Comparison of ENCODE assay signal across 19 cellular contexts in the genomic region with DNA sequence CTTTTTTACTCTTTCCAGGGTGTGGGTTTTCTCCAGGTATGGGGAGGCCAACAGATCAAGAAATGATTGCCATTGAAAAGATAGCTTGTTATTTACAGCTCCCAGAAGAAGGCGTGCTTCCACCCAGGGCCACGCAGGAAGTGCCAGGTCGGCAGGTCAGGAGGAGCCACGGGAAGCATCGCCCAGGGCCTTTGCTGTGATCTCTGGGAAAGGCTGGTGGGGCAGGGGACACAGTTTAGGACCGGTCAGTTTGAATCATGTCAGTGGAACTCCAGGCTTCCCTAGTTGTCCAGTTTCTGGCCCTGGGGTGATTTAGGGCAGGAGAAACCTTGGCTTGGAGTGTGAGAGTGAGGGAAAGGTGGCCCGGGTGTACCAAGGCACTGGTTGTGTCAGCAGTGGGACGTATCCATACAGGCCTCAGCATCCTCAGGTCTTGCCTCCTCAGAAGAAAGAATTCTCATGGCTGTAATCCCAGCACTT. TPM values are rescaled to one million over a fixed set of nuclear protein-coding genes. Genes with fewer than 3 reads are reported as not detected.
DNase-seq lines count a peak whose midpoint lies in the region; ATAC-seq and TF ChIP-seq lines count a peak whose summit lies in the region.
"Had no signal": no experiment of that assay in that cellular context is flagged by ENCODE, and none has a peak within 500 bp of the region (broad histone marks: within the 10 kb centered on the region; RNA-seq: fewer than 3 reads in every experiment).

No MANE protein-coding gene starts in this region.

- H2BK15ac ChIP-seq in mesenchymal stem cell (ENCODE audit: low read depth, poor library complexity, severe bottlenecking) = peak overlapping the region; percentile 19

- no peak for ATAC-seq in activated CD8-positive, alpha-beta T cell treated with anti-CD3 and anti-CD28 coated beads, Interleukin-2, amount 10 ng/mL, durations not matched to agents 7 days and 5 days
- no peak for ATAC-seq in activated CD8-positive, alpha-beta T cell treated with anti-CD3 and anti-CD28 coated beads for 36 hours
- no peak for ATAC-seq in T-helper 17 cell
- no peak for ATAC-seq in stimulated activated memory B cell treated with anti-CD40 and anti-IgM and Interleukin-4, amounts not matched to agents 10 μg/mL and 1 μg/mL and 100 μg/mL, for 72 hours
- no peak for ATAC-seq in GM21390 (IDR thresholded peaks at IDR 0.05; ENCODE audit: unreplicated experiment)
- ATAC-seq: GM23338, K562 had no signal

- H3K4me3 ChIP-seq in mesenchymal stem cell (ENCODE audit: insufficient read depth in 1 of 2, low read depth in 1 of 2, low read length in 2 of 2) = no peak overlapping the region
- H3K4me3 ChIP-seq: GM23338, K562 had no signal

- H3K9me3 Mint-ChIP-seq in activated CD8-positive, alpha-beta T cell treated with anti-CD3 and anti-CD28 coated beads, Interleukin-2, amount 10 ng/mL, durations not matched to agents 7 days and 5 days (ENCODE audit: insufficient read depth) = no peaks in the 10 kb centered on the region
- no peaks in the 10 kb centered on the region for H3K9me3 Mint-ChIP-seq in activated CD8-positive, alpha-beta T cell treated with anti-CD3 and anti-CD28 coated beads for 36 hours
- no peaks in the 10 kb centered on the region for H3K9me3 Mint-ChIP-seq in stimulated activated memory B cell treated with anti-CD40 and anti-IgM and Interleukin-4, amounts not matched to agents 10 μg/mL and 1 μg/mL and 100 μg/mL, for 72 hours
- no peaks in the 10 kb centered on the region for H3K9me3 Mint-ChIP-seq in activated CD4-positive, alpha-beta T cell treated with anti-CD3 and anti-CD28 coated beads, Interleukin-2, amount 10 ng/mL, durations not matched to agents 7 days and 5 days
- H3K9me3 Mint-ChIP-seq: CD8-positive, alpha-beta memory T cell; GM23338 had no signal

- H2AK5ac ChIP-seq in mesenchymal stem cell (ENCODE audit: low read length, severe bottlenecking) = no peak overlapping the region

- H3K14ac ChIP-seq in mesenchymal stem cell (ENCODE audit: low read length in 2 of 2) = no peak overlapping the region

- 72% methylated on average over 8 of the region's 8 CpGs for WGBS in mesenchymal stem cell

- no peak overlapping the region for H3K23ac ChIP-seq in mesenchymal stem cell (ENCODE audit: low read length in 2 of 2)

- no peak for TF ChIP-seq CTCF in activated CD8-positive, alpha-beta T cell treated with anti-CD3 and anti-CD28 coated beads for 36 hours (IDR thresholded peaks at IDR 0.05)

- no peaks in the 10 kb centered on the region for H3K4me1 ChIP-seq in mesenchymal stem cell (ENCODE audit: control insufficient read depth, insufficient read depth, low read depth, low read length)

- intact Hi-C loops in activated CD8-positive, alpha-beta T cell treated with anti-CD3 and anti-CD28 coated beads for 36 hours (cut with micrococcal nuclease) = no loop called here

- peak overlapping the region; percentile 42 for H3K4me3 Mint-ChIP-seq in activated CD8-positive, alpha-beta T cell treated with anti-CD3 and anti-CD28 coated beads, Interleukin-2, amount 10 ng/mL, durations not matched to agents 7 days and 5 days
- H3K4me3 Mint-ChIP-seq in activated CD8-positive, alpha-beta T cell treated with anti-CD3 and anti-CD28 coated beads for 36 hours = no peak overlapping the region
- H3K4me3 Mint-ChIP-seq in T-helper 17 cell = no peak overlapping the region
- peak overlapping the region; percentile 2 for H3K4me3 Mint-ChIP-seq in stimulated activated memory B cell treated with anti-CD40 and anti-IgM and Interleukin-4, amounts not matched to agents 10 μg/mL and 1 μg/mL and 100 μg/mL, for 72 hours
- H3K4me3 Mint-ChIP-seq in activated CD4-positive, alpha-beta T cell treated with anti-CD3 and anti-CD28 coated beads, Interleukin-2, amount 10 ng/mL, durations not matched to agents 7 days and 5 days = no peak overlapping the region
- H3K4me3 Mint-ChIP-seq: GM23338 had no signal

- H2BK5ac ChIP-seq in mesenchymal stem cell (ENCODE audit: low read depth, low read length, poor library complexity, severe bottlenecking) = no peak overlapping the region

- H3K27ac ChIP-seq in mesenchymal stem cell (ENCODE audit: low read length, poor library complexity, severe bottlenecking) = no peak overlapping the region
- H3K27ac ChIP-seq: 22Rv1, HL-60 had no signal

- no peak overlapping the region for H2AFZ ChIP-seq in mesenchymal stem cell (ENCODE audit: low read depth, low read length)

- no peak overlapping the region for H4K91ac ChIP-seq in mesenchymal stem cell (ENCODE audit: low read length)

- H4K8ac ChIP-seq in mesenchymal stem cell (ENCODE audit: low read length) = no peak overlapping the region

- peaks cover 0 to 6% of the 10 kb centered on the region in 2 experiments for H3K27me3 ChIP-seq in mesenchymal stem cell (ENCODE audit: control insufficient read depth in 1 of 2, insufficient read depth in 1 of 2, low read length in 2 of 2)

- no peak overlapping the region for H2BK120ac ChIP-seq in mesenchymal stem cell (ENCODE audit: low read depth, low read length)

- CTCF ChIA-PET in activated CD8-positive, alpha-beta T cell treated with anti-CD3 and anti-CD28 coated beads, Interleukin-2, amount 10 ng/mL, durations not matched to agents 7 days and 5 days (lab: Charles Lee) = interaction anchor here (0.9 kb wide), 1 partner anchor 21 kb away, joined by 4 read pairs; no protein-coding TSS in a partner anchor
- CTCF ChIA-PET in activated CD8-positive, alpha-beta T cell treated with anti-CD3 and anti-CD28 coated beads for 36 hours (lab: Charles Lee) = interaction anchor here (1.2 kb wide), 1 partner anchor 71 kb away, joined by 6 read pairs; no protein-coding TSS in a partner anchor
- CTCF ChIA-PET in activated CD4-positive, alpha-beta T cell treated with anti-CD3 and anti-CD28 coated beads, Interleukin-2, amount 10 ng/mL, durations not matched to agents 7 days and 5 days (lab: Charles Lee) = no interaction called here

- H3K79me1 ChIP-seq in mesenchymal stem cell (replicated peaks; ENCODE audit: low read length, poor library complexity, severe bottlenecking) = no peaks in the 10 kb centered on the region

- H3K9me3 ChIP-seq in T-helper 17 cell (ENCODE audit: control insufficient read depth, low read length, poor library complexity, severe bottlenecking) = no peaks in the 10 kb centered on the region
- H3K9me3 ChIP-seq in mesenchymal stem cell (ENCODE audit: control insufficient read depth, low read length) = no peaks in the 10 kb centered on the region

- peak overlapping the region; percentile 26 for H3K27ac Mint-ChIP-seq in activated CD8-positive, alpha-beta T cell treated with anti-CD3 and anti-CD28 coated beads, Interleukin-2, amount 10 ng/mL, durations not matched to agents 7 days and 5 days
- H3K27ac Mint-ChIP-seq in activated CD8-positive, alpha-beta T cell treated with anti-CD3 and anti-CD28 coated beads for 36 hours = no peak overlapping the region
- H3K27ac Mint-ChIP-seq in T-helper 17 cell = peak overlapping the region; percentile 77
- H3K27ac Mint-ChIP-seq in stimulated activated memory B cell treated with anti-CD40 and anti-IgM and Interleukin-4, amounts not matched to agents 10 μg/mL and 1 μg/mL and 100 μg/mL, for 72 hours = peak overlapping the region; percentile 46
- no peak overlapping the region for H3K27ac Mint-ChIP-seq in activated CD4-positive, alpha-beta T cell treated with anti-CD3 and anti-CD28 coated beads, Interleukin-2, amount 10 ng/mL, durations not matched to agents 7 days and 5 days
- H3K27ac Mint-ChIP-seq: GM23338 had no signal

- H3K9ac ChIP-seq in mesenchymal stem cell (ENCODE audit: low read length) = no peak overlapping the region

- H2BK12ac ChIP-seq in mesenchymal stem cell (ENCODE audit: low read length in 2 of 2) = no peak overlapping the region

- H3K36me3 ChIP-seq in mesenchymal stem cell (ENCODE audit: control insufficient read depth in 1 of 2, insufficient read depth in 2 of 2, low read depth in 1 of 2, low read length in 2 of 2) = peaks cover 0 to 14% of the 10 kb centered on the region in 2 experiments

- H3K27me3 Mint-ChIP-seq in activated CD8-positive, alpha-beta T cell treated with anti-CD3 and anti-CD28 coated beads, Interleukin-2, amount 10 ng/mL, durations not matched to agents 7 days and 5 days (ENCODE audit: low read depth) = peaks cover 54% of the 10 kb centered on the region
- H3K27me3 Mint-ChIP-seq in activated CD8-positive, alpha-beta T cell treated with anti-CD3 and anti-CD28 coated beads for 36 hours = peaks cover 34% of the 10 kb centered on the region
- H3K27me3 Mint-ChIP-seq in T-helper 17 cell = peaks cover 71% of the 10 kb centered on the region
- no peaks in the 10 kb centered on the region for H3K27me3 Mint-ChIP-seq in stimulated activated memory B cell treated with anti-CD40 and anti-IgM and Interleukin-4, amounts not matched to agents 10 μg/mL and 1 μg/mL and 100 μg/mL, for 72 hours
- H3K27me3 Mint-ChIP-seq in activated CD4-positive, alpha-beta T cell treated with anti-CD3 and anti-CD28 coated beads, Interleukin-2, amount 10 ng/mL, durations not matched to agents 7 days and 5 days = peaks cover 31% of the 10 kb centered on the region

- no peak for DNase-seq in activated CD8-positive, alpha-beta T cell treated with anti-CD3 and anti-CD28 coated beads, Interleukin-2, amount 10 ng/mL, durations not matched to agents 7 days and 5 days
- DNase-seq in activated CD8-positive, alpha-beta T cell treated with anti-CD3 and anti-CD28 coated beads for 36 hours = no peak
- DNase-seq in T-helper 17 cell (no peak), mesenchymal stem cell (no peak)
- no peak for DNase-seq in stimulated activated CD4-positive, alpha-beta T cell treated with anti-CD3 and anti-CD28 coated beads, Interleukin-2, amount 100 ng/mL, for 24 hours
- no peak for DNase-seq in activated CD4-positive, alpha-beta T cell treated with anti-CD3 and anti-CD28 coated beads, Interleukin-2, amount 10 ng/mL, durations not matched to agents 7 days and 5 days
- DNase-seq: CD8-positive, alpha-beta memory T cell; DND-41; NCI-H1436; NCI-H2081; NCI-H510A; NCI-H774 had no signal

- H3K4me2 ChIP-seq in mesenchymal stem cell (ENCODE audit: low read length, poor library complexity, severe bottlenecking) = no peak overlapping the region
- H3K4me2 ChIP-seq: GM23338 had no signal

- no peaks in the 10 kb centered on the region for H3K36me3 Mint-ChIP-seq in activated CD8-positive, alpha-beta T cell treated with anti-CD3 and anti-CD28 coated beads, Interleukin-2, amount 10 ng/mL, durations not matched to agents 7 days and 5 days (ENCODE audit: low read depth)
- no peaks in the 10 kb centered on the region for H3K36me3 Mint-ChIP-seq in activated CD8-positive, alpha-beta T cell treated with anti-CD3 and anti-CD28 coated beads for 36 hours (ENCODE audit: low read depth)
- peaks cover 2% of the 10 kb centered on the region for H3K36me3 Mint-ChIP-seq in T-helper 17 cell (ENCODE audit: low read depth)
- H3K36me3 Mint-ChIP-seq in stimulated activated memory B cell treated with anti-CD40 and anti-IgM and Interleukin-4, amounts not matched to agents 10 μg/mL and 1 μg/mL and 100 μg/mL, for 72 hours = no peaks in the 10 kb centered on the region
- no peaks in the 10 kb centered on the region for H3K36me3 Mint-ChIP-seq in activated CD4-positive, alpha-beta T cell treated with anti-CD3 and anti-CD28 coated beads, Interleukin-2, amount 10 ng/mL, durations not matched to agents 7 days and 5 days (ENCODE audit: low read depth)
- H3K36me3 Mint-ChIP-seq: CD8-positive, alpha-beta memory T cell had no signal

- POLR2A ChIA-PET in activated CD8-positive, alpha-beta T cell treated with anti-CD3 and anti-CD28 coated beads, Interleukin-2, amount 10 ng/mL, durations not matched to agents 7 days and 5 days (lab: Charles Lee) = no interaction called here
- POLR2A ChIA-PET in activated CD8-positive, alpha-beta T cell treated with anti-CD3 and anti-CD28 coated beads for 36 hours (lab: Charles Lee) = no interaction called here
- POLR2A ChIA-PET in activated CD4-positive, alpha-beta T cell treated with anti-CD3 and anti-CD28 coated beads, Interleukin-2, amount 10 ng/mL, durations not matched to agents 7 days and 5 days (lab: Charles Lee) = no interaction called here

- no peak overlapping the region for H3K18ac ChIP-seq in mesenchymal stem cell (ENCODE audit: low read depth in 1 of 2, low read length in 2 of 2)

- H3K4me1 Mint-ChIP-seq in activated CD8-positive, alpha-beta T cell treated with anti-CD3 and anti-CD28 coated beads, Interleukin-2, amount 10 ng/mL, durations not matched to agents 7 days and 5 days (ENCODE audit: low read depth) = peaks cover 30% of the 10 kb centered on the region
- peaks cover 13% of the 10 kb centered on the region for H3K4me1 Mint-ChIP-seq in activated CD8-positive, alpha-beta T cell treated with anti-CD3 and anti-CD28 coated beads for 36 hours (ENCODE audit: low read depth)
- H3K4me1 Mint-ChIP-seq in T-helper 17 cell = peaks cover 15% of the 10 kb centered on the region
- peaks cover 71% of the 10 kb centered on the region for H3K4me1 Mint-ChIP-seq in stimulated activated memory B cell treated with anti-CD40 and anti-IgM and Interleukin-4, amounts not matched to agents 10 μg/mL and 1 μg/mL and 100 μg/mL, for 72 hours
- peaks cover 12% of the 10 kb centered on the region for H3K4me1 Mint-ChIP-seq in activated CD4-positive, alpha-beta T cell treated with anti-CD3 and anti-CD28 coated beads, Interleukin-2, amount 10 ng/mL, durations not matched to agents 7 days and 5 days

- H3K4ac ChIP-seq in mesenchymal stem cell (ENCODE audit: low read depth in 1 of 2, low read length in 2 of 2) = no peak overlapping the region

RNA-seq across cellular contexts. Expression of gene PLA2G5, which starts 11.4 kb away (rescaled TPM):
- total RNA-seq in activated CD8-positive, alpha-beta T cell treated with anti-CD3 and anti-CD28 coated beads, Interleukin-2, amount 10 ng/mL, durations not matched to agents 7 days and 5 days = not detected
- not detected for total RNA-seq in activated CD8-positive, alpha-beta T cell treated with anti-CD3 and anti-CD28 coated beads for 36 hours
- total RNA-seq in T-helper 17 cell = not detected
- polyA plus RNA-seq in mesenchymal stem cell (2013, experiment 1 of 2) = not detected
- polyA plus RNA-seq in mesenchymal stem cell (2013, experiment 2 of 2) = not detected
- total RNA-seq in activated CD4-positive, alpha-beta T cell treated with anti-CD3 and anti-CD28 coated beads, Interleukin-2, amount 10 ng/mL, durations not matched to agents 7 days and 5 days = not detected
- total RNA-seq: CD8-positive, alpha-beta memory T cell; GM23338; K562 had no signal
- polyA plus RNA-seq: BJ; CD8-positive, alpha-beta memory T cell; GM23338; K562 had no signal

RNA-seq across cellular contexts. Expression of gene PLA2G2D, which starts 38.0 kb away (rescaled TPM):
- not detected for total RNA-seq in activated CD8-positive, alpha-beta T cell treated with anti-CD3 and anti-CD28 coated beads, Interleukin-2, amount 10 ng/mL, durations not matched to agents 7 days and 5 days
- not detected for total RNA-seq in activated CD8-positive, alpha-beta T cell treated with anti-CD3 and anti-CD28 coated beads for 36 hours
- not detected for total RNA-seq in T-helper 17 cell
- not detected for polyA plus RNA-seq in mesenchymal stem cell (2013, experiment 1 of 2)
- not detected for polyA plus RNA-seq in mesenchymal stem cell (2013, experiment 2 of 2)
- not detected for total RNA-seq in activated CD4-positive, alpha-beta T cell treated with anti-CD3 and anti-CD28 coated beads, Interleukin-2, amount 10 ng/mL, durations not matched to agents 7 days and 5 days
- total RNA-seq: CD8-positive, alpha-beta memory T cell; GM23338; K562 had no signal
- polyA plus RNA-seq: BJ; CD8-positive, alpha-beta memory T cell; GM23338; K562 had no signal

RNA-seq across cellular contexts. Expression of gene PLA2G2F, which starts 57.8 kb away (rescaled TPM):
- not detected for total RNA-seq in activated CD8-positive, alpha-beta T cell treated with anti-CD3 and anti-CD28 coated beads, Interleukin-2, amount 10 ng/mL, durations not matched to agents 7 days and 5 days
- total RNA-seq in activated CD8-positive, alpha-beta T cell treated with anti-CD3 and anti-CD28 coated beads for 36 hours = not detected
- total RNA-seq in T-helper 17 cell = not detected
- not detected for polyA plus RNA-seq in mesenchymal stem cell (2013, experiment 1 of 2)
- not detected for polyA plus RNA-seq in mesenchymal stem cell (2013, experiment 2 of 2)
- total RNA-seq in activated CD4-positive, alpha-beta T cell treated with anti-CD3 and anti-CD28 coated beads, Interleukin-2, amount 10 ng/mL, durations not matched to agents 7 days and 5 days = not detected
- total RNA-seq: CD8-positive, alpha-beta memory T cell; GM23338; K562 had no signal
- polyA plus RNA-seq: BJ; CD8-positive, alpha-beta memory T cell; GM23338; K562 had no signal

Comparison
In these comparisons a context has a peak if more than half of its experiments do, and no peak if none do; other contexts are left out.
1. H3K27ac Mint-ChIP-seq: peak in activated CD8-positive, alpha-beta T cell treated with anti-CD3 and anti-CD28 coated beads, Interleukin-2, amount 10 ng/mL, durations not matched to agents 7 days and 5 days (single experiment), T-helper 17 cell (single experiment) and stimulated activated memory B cell treated with anti-CD40 and anti-IgM and Interleukin-4, amounts not matched to agents 10 μg/mL and 1 μg/mL and 100 μg/mL, for 72 hours (single experiment); none in activated CD8-positive, alpha-beta T cell treated with anti-CD3 and anti-CD28 coated beads for 36 hours (single experiment) and activated CD4-positive, alpha-beta T cell treated with anti-CD3 and anti-CD28 coated beads, Interleukin-2, amount 10 ng/mL, durations not matched to agents 7 days and 5 days (single experiment).
2. H3K4me3 Mint-ChIP-seq: peak in activated CD8-positive, alpha-beta T cell treated with anti-CD3 and anti-CD28 coated beads, Interleukin-2, amount 10 ng/mL, durations not matched to agents 7 days and 5 days (single experiment) and stimulated activated memory B cell treated with anti-CD40 and anti-IgM and Interleukin-4, amounts not matched to agents 10 μg/mL and 1 μg/mL and 100 μg/mL, for 72 hours (single experiment); none in activated CD8-positive, alpha-beta T cell treated with anti-CD3 and anti-CD28 coated beads for 36 hours (single experiment), T-helper 17 cell (single experiment) and activated CD4-positive, alpha-beta T cell treated with anti-CD3 and anti-CD28 coated beads, Interleukin-2, amount 10 ng/mL, durations not matched to agents 7 days and 5 days (single experiment).